In the genomic region with DNA sequence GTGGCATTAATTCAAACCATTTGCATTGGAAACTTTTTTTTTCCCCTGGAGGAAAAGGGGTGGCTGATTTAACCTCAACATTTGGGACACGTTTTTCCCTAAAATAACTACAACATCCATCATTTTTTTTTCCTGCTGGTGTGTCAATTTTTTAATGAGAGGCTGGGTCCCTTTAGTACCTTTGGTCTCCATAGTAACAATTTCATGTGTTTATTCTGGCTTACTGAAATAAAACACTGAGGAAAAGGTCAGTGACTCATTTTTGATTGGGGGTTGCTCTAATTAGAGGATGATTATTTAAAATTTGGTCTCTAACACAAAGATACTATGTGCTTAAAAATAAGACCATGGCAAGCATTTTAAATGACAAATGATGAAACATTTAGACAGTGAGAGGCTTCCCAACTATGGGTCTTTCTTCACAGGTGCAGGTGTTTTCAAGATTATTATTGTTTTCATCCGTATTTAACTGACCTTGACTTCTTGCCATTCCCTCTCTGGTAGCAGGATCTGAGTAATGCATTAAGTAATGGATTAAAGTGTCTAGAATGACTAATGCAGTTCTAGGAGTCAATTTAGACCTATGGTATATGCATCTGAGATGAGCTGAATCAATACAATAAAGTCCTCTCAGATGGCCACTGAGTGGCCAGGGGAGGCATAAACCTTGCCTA, we compare ENCODE assay signal across 12 cellular contexts.
A peak's percentile ranks its signal among the peaks of the same experiment; 100 is the strongest.
DNase-seq lines count a peak whose midpoint lies in the region; ATAC-seq and TF ChIP-seq lines count a peak whose summit lies in the region.
"Had no signal": no experiment of that assay in that cellular context is flagged by ENCODE, and none has a peak within 500 bp of the region (broad histone marks: within the 10 kb centered on the region; RNA-seq: fewer than 3 reads in every experiment).

No MANE protein-coding gene starts in this region.

- H4K20me1 ChIP-seq in fibroblast of lung (ENCODE audit: control insufficient read depth, extremely low read depth, insufficient read depth, low read length), result no peaks in the 10 kb centered on the region
- H4K20me1 ChIP-seq: BLaER1 treated with 17β-estradiol and CSF1 and Interleukin-3, amounts not matched to agents 10 nM and 100 nM had no signal

- no peak for TF ChIP-seq POLR2A in erythroblast (IDR thresholded peaks at IDR 0.05; ENCODE audit: low read length)

- no peak overlapping the region for H2AFZ ChIP-seq in fibroblast of lung (ENCODE audit: low read length)

- TF ChIP-seq CTCF in heart right ventricle (IDR thresholded peaks at IDR 0.05), result no peak
- TF ChIP-seq CTCF in fibroblast of lung (conservative IDR thresholded peaks at IDR 0.05 in 1 of 2, IDR thresholded peaks at IDR 0.05 in 1 of 2; ENCODE audit: low read depth in 1 of 2, low read length in 2 of 2), result no peak

- H3K9ac ChIP-seq in fibroblast of lung (ENCODE audit: insufficient read depth, low read length) (no peak overlapping the region), subcutaneous abdominal adipose tissue (ENCODE audit: low read length in 5 of 5) (no peak overlapping the region)
- H3K9ac ChIP-seq: BLaER1 treated with 17β-estradiol and CSF1 and Interleukin-3, amounts not matched to agents 10 nM and 100 nM had no signal

- no peak for DNase-seq in heart right ventricle
- DNase-seq in cardiac septum (ENCODE audit: low spot score), result no peak
- peak; percentile 42 for DNase-seq in RKO (ENCODE audit: low spot score)
- peak; percentile 38 to 71 for DNase-seq in fibroblast of lung (ENCODE audit: low read depth in 2 of 2)
- DNase-seq in erythroblast (lab: John Stamatoyannopoulos, UW), result no peak
- DNase-seq in activated CD4-positive, alpha-beta T cell treated with anti-CD3 and anti-CD28 coated beads for 4 hours, result no peak
- DNase-seq: naive thymus-derived CD4-positive, alpha-beta T cell had no signal

- H3K79me2 ChIP-seq in fibroblast of lung (ENCODE audit: control insufficient read depth, insufficient read depth, low read length), result no peaks in the 10 kb centered on the region

- 14 to 15% methylated on average over 2 of the region's 2 CpGs for WGBS in heart right ventricle, 2 donors

- H3K27me3 ChIP-seq in heart right ventricle, result no peaks in the 10 kb centered on the region
- no peaks in the 10 kb centered on the region for H3K27me3 ChIP-seq in fibroblast of lung (ENCODE audit: control insufficient read depth, insufficient read depth, low read length)
- no peaks in the 10 kb centered on the region for H3K27me3 ChIP-seq in subcutaneous abdominal adipose tissue (ENCODE audit: control insufficient read depth in 5 of 5, insufficient read depth in 4 of 5, low read length in 5 of 5)
- H3K27me3 ChIP-seq: BLaER1 treated with 17β-estradiol and CSF1 and Interleukin-3, amounts not matched to agents 10 nM and 100 nM had no signal

- H3K36me3 ChIP-seq in heart right ventricle (no peaks in the 10 kb centered on the region), fibroblast of lung (ENCODE audit: control insufficient read depth, insufficient read depth, low read length) (no peaks in the 10 kb centered on the region), subcutaneous abdominal adipose tissue (ENCODE audit: control insufficient read depth in 5 of 5, insufficient read depth in 5 of 5, low read length in 5 of 5) (no peaks in the 10 kb centered on the region)
- H3K36me3 ChIP-seq: BLaER1 treated with 17β-estradiol and CSF1 and Interleukin-3, amounts not matched to agents 10 nM and 100 nM had no signal

- no peak overlapping the region for H3K4me2 ChIP-seq in fibroblast of lung (ENCODE audit: extremely low read depth, insufficient read depth, low read length)
- H3K4me2 ChIP-seq: BLaER1 treated with 17β-estradiol and CSF1 and Interleukin-3, amounts not matched to agents 10 nM and 100 nM had no signal

- H3K27ac ChIP-seq in heart right ventricle (peak overlapping the region in 9 of 10 donors; percentile 47 to 78 (median 69)), fibroblast of lung (ENCODE audit: insufficient read depth, low read length) (no peak overlapping the region), subcutaneous abdominal adipose tissue (ENCODE audit: low read depth, low read length) (peak overlapping the region; percentile 31)
- H3K27ac ChIP-seq: BLaER1 treated with 17β-estradiol and CSF1 and Interleukin-3, amounts not matched to agents 10 nM and 100 nM; VCaP had no signal

- H3K4me1 ChIP-seq in heart right ventricle (peaks cover 3 to 68% (median 58%) of the 10 kb centered on the region in 9 donors), fibroblast of lung (ENCODE audit: control insufficient read depth, extremely low read depth, insufficient read depth, low read length) (peaks cover 16% of the 10 kb centered on the region), subcutaneous abdominal adipose tissue (ENCODE audit: control insufficient read depth in 5 of 5, insufficient read depth in 5 of 5, low read length in 5 of 5) (peaks cover 8 to 37% (median 30%) of the 10 kb centered on the region in 5 donors)

- intact Hi-C loops in heart right ventricle (cut with DNase I) (loop anchor here in 2 of 10 donors (10.0 kb wide), 2 partner anchors 93 to 103 kb away; no protein-coding TSS in a partner anchor), cardiac septum (cut with DNase I) (loop anchor here (5.0 kb wide), 1 partner anchor 36 kb away; no protein-coding TSS in a partner anchor)

- no peaks in the 10 kb centered on the region for H3K9me3 ChIP-seq in heart right ventricle
- no peaks in the 10 kb centered on the region for H3K9me3 ChIP-seq in fibroblast of lung (ENCODE audit: control insufficient read depth, insufficient read depth, low read depth, low read length)
- no peaks in the 10 kb centered on the region for H3K9me3 ChIP-seq in subcutaneous abdominal adipose tissue (ENCODE audit: control insufficient read depth in 5 of 5, low read length in 5 of 5)

- ATAC-seq in heart right ventricle (peak in 3 of 8 donors; percentile 26 to 36 (median 28)), HG03571 (IDR thresholded peaks at IDR 0.05; ENCODE audit: unreplicated experiment) (no peak)
- ATAC-seq: stimulated activated memory B cell treated with anti-CD40 and anti-IgM and Interleukin-4, amounts not matched to agents 10 μg/mL and 1 μg/mL and 100 μg/mL, for 72 hours had no signal

- no peak overlapping the region for H3K4me3 ChIP-seq in heart right ventricle
- no peak overlapping the region for H3K4me3 ChIP-seq in fibroblast of lung (replicated peaks in 1 of 4; ENCODE audit: control extremely low read depth in 1 of 4, insufficient read depth in 1 of 4, low read depth in 3 of 4, low read length in 4 of 4)
- no peak overlapping the region for H3K4me3 ChIP-seq in subcutaneous abdominal adipose tissue (ENCODE audit: low read depth in 1 of 5, low read length in 5 of 5)
- H3K4me3 ChIP-seq: BLaER1 treated with 17β-estradiol and CSF1 and Interleukin-3, amounts not matched to agents 10 nM and 100 nM had no signal

Comparison
In these comparisons a context has a peak if more than half of its experiments do, and no peak if none do; other contexts are left out.
1. DNase-seq: peak in RKO (single experiment) and fibroblast of lung (2 of 2); none in heart right ventricle (0 of 2), cardiac septum (single experiment), erythroblast (0 of 2) and activated CD4-positive, alpha-beta T cell treated with anti-CD3 and anti-CD28 coated beads for 4 hours (0 of 2).